31 cellular contexts compared by ENCODE assay signal in the genomic region with DNA sequence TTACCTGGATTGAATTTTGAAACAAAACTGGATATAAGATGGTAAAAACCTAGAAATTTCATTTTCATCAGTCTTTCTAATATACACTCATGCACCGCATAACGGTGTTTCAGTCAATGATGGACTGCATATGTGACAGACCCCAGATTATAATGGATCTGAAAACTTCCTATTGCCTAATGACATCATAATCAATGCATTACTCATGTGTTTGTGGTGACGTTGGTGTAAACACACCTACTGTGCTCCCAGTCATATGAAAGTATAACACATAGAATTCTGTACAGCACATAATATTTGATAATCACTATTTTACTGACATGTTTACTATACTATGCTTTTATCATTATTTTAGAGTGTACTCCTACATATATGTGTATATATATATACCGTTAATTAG.
A peak's percentile ranks its signal among the peaks of the same experiment; 100 is the strongest.
DNase-seq lines count a peak whose midpoint lies in the region; ATAC-seq, FAIRE-seq and TF ChIP-seq lines count a peak whose summit lies in the region.
"Had no signal": no experiment of that assay in that cellular context is flagged by ENCODE, and none has a peak within 500 bp of the region (broad histone marks: within the 10 kb centered on the region; RNA-seq: fewer than 3 reads in every experiment).

No MANE protein-coding gene starts in this region.

- H3K4me3 ChIP-seq in HepG2 (replicated peaks in 1 of 3; ENCODE audit: insufficient read depth in 1 of 3, low read depth in 2 of 3, low read length in 3 of 3) (no peak overlapping the region), right lobe of liver (no peak overlapping the region)
- H3K4me3 ChIP-seq: A549; BLaER1; BLaER1 treated with 17β-estradiol and CSF1 and Interleukin-3, amounts not matched to agents 10 nM and 100 nM had no signal

- H3K27ac ChIP-seq in HepG2 (ENCODE audit: extremely low read length, insufficient read depth, low read length) (no peak overlapping the region), right lobe of liver (no peak overlapping the region)
- H3K27ac ChIP-seq: 22Rv1; A549; BLaER1; BLaER1 treated with 17β-estradiol and CSF1 and Interleukin-3, amounts not matched to agents 10 nM and 100 nM; C4-2B had no signal

- no peak overlapping the region for H3K9ac ChIP-seq in HepG2 (ENCODE audit: insufficient read depth, low read depth, low read length)
- H3K9ac ChIP-seq: BLaER1; BLaER1 treated with 17β-estradiol and CSF1 and Interleukin-3, amounts not matched to agents 10 nM and 100 nM had no signal

- DNase-seq in HepG2 (ENCODE audit: low spot score) = no peak
- DNase-seq in right lobe of liver = no peak
- DNase-seq in ELR (ENCODE audit: low read depth) = peak; percentile 1
- DNase-seq in SKM-1 (lab: John Stamatoyannopoulos, UW; ENCODE audit: unreplicated experiment) = no peak
- DNase-seq: 8988T; ACHN; AML-193; BE2C; C1 segment of cervical spinal cord; Caco-2; Calu3; CD4-positive, alpha-beta memory T cell; CD4-positive, alpha-beta T cell; CD4-positive, CD25-positive, alpha-beta regulatory T cell; CD8-positive, alpha-beta memory T cell; CD8-positive, alpha-beta T cell; COR-L47; DMS 273 treated with DMSO at 0.1 percent for 48 hours; DMS153; DMS53; DMS79; DMS79 treated with DMSO at 0.1 percent for 48 hours; DND-41; EL had no signal

- intact Hi-C loops in HepG2 (cut with micrococcal nuclease; ENCODE audit: unreplicated experiment) (no loop called here), right lobe of liver (cut with DNase I) (no loop called here)

- H3K36me3 ChIP-seq in HepG2 (replicated peaks in 1 of 2; ENCODE audit: control insufficient read depth in 1 of 2, insufficient read depth in 2 of 2, low read length in 2 of 2) (no peaks in the 10 kb centered on the region), right lobe of liver (no peaks in the 10 kb centered on the region)
- H3K36me3 ChIP-seq: BE2C; BLaER1; BLaER1 treated with 17β-estradiol and CSF1 and Interleukin-3, amounts not matched to agents 10 nM and 100 nM had no signal

- H3K27me3 ChIP-seq in HepG2 (ENCODE audit: control insufficient read depth in 1 of 2, insufficient read depth in 2 of 2, low read length in 2 of 2) (no peaks in the 10 kb centered on the region), right lobe of liver (no peaks in the 10 kb centered on the region)
- H3K27me3 ChIP-seq: BE2C; BLaER1; BLaER1 treated with 17β-estradiol and CSF1 and Interleukin-3, amounts not matched to agents 10 nM and 100 nM had no signal

- no peak overlapping the region for H2AFZ ChIP-seq in HepG2 (ENCODE audit: low read length)

- H3K9me3 ChIP-seq in HepG2 (ENCODE audit: low read length) (no peaks in the 10 kb centered on the region), right lobe of liver (no peaks in the 10 kb centered on the region)
- H3K9me3 ChIP-seq: A549; BE2C; BLaER1 treated with 17β-estradiol and CSF1 and Interleukin-3, amounts not matched to agents 10 nM and 100 nM; Caco-2 had no signal

- CTCF ChIA-PET in HepG2 (lab: Yijun Ruan, JAX; ENCODE audit: low intra/inter-chr PET ratio, low total read pairs) = no interaction called here

- no peaks in the 10 kb centered on the region for H3K79me2 ChIP-seq in HepG2 (ENCODE audit: insufficient read depth, low read length)

- TF ChIP-seq POLR2A in HepG2 (IDR thresholded peaks at IDR 0.05; ENCODE audit: insufficient read depth in 1 of 2, low read depth in 2 of 2, low read length in 2 of 2) (no peak), right lobe of liver (IDR thresholded peaks at IDR 0.05) (no peak)

- H4K20me1 ChIP-seq in HepG2 (ENCODE audit: insufficient read depth, low read length) = no peaks in the 10 kb centered on the region
- H4K20me1 ChIP-seq: BLaER1; BLaER1 treated with 17β-estradiol and CSF1 and Interleukin-3, amounts not matched to agents 10 nM and 100 nM had no signal

- H3K4me1 ChIP-seq in HepG2 (ENCODE audit: insufficient read depth, low read length) (no peaks in the 10 kb centered on the region), right lobe of liver (no peaks in the 10 kb centered on the region)
- H3K4me1 ChIP-seq: A549; BE2C; BLaER1; BLaER1 treated with 17β-estradiol and CSF1 and Interleukin-3, amounts not matched to agents 10 nM and 100 nM; Caco-2 had no signal

- TF ChIP-seq EP300 in HepG2 (IDR thresholded peaks at IDR 0.05; ENCODE audit: low read depth in 2 of 2, low read length in 2 of 2) (no peak), HepG2 (CRISPR knock-in tag; IDR thresholded peaks at IDR 0.05; ENCODE audit: borderline replicate concordance) (no peak)

- ATAC-seq in HepG2 (no peak), right lobe of liver (no peak)
- ATAC-seq: A549; CD8-positive, alpha-beta T cell had no signal

- no TSS peak for BruUV-seq in HepG2 (replicated peaks; lab: Mats Ljungman, UMichigan)

- in situ Hi-C loops in HepG2 (cut with HindIII; ENCODE audit: extremely low pct_ligation_motif_present, low pct_unique_long_range_greater_than_20kb) = no loop called here

- no peak for TF ChIP-seq RAD21 in HepG2 (CRISPR knock-in tag; IDR thresholded peaks at IDR 0.05)

- POLR2A ChIA-PET in HepG2 (lab: Yijun Ruan, JAX) = no interaction called here

- TF ChIP-seq CTCF in HepG2 (CRISPR knock-in tag; IDR thresholded peaks at IDR 0.05) = no peak
- no peak for TF ChIP-seq CTCF in right lobe of liver (IDR thresholded peaks at IDR 0.05)

- WGBS in HepG2 (ENCODE audit: low lambda C conversion rate) = 9% methylated on average over 4 of the region's 4 CpGs
- 88% methylated on average over 4 of the region's 4 CpGs for WGBS in right lobe of liver (ENCODE audit: insufficient coverage, low coverage, low lambda C conversion rate, missing lambda C conversion rate)

- no peak for FAIRE-seq in HepG2 (lab: Jason Lieb, UNC)
- FAIRE-seq: A204.1, A549, D721Med had no signal

- H3K4me2 ChIP-seq in HepG2 (ENCODE audit: low read depth, low read length) = no peak overlapping the region
- H3K4me2 ChIP-seq: A549; BLaER1; BLaER1 treated with 17β-estradiol and CSF1 and Interleukin-3, amounts not matched to agents 10 nM and 100 nM had no signal

TF ChIP-seq in HepG2, 621 proteins besides CTCF, POLR2A, EP300 and RAD21:
- TF ChIP-seq ATF7 (IDR thresholded peaks at IDR 0.05) = peak; percentile 76
- TF ChIP-seq ATF7 (CRISPR knock-in tag; IDR thresholded peaks at IDR 0.05) = no peak
- TF ChIP-seq CREB1 (IDR thresholded peaks at IDR 0.05) = peak; percentile 60
- no peak for TF ChIP-seq CREB1 (CRISPR knock-in tag; IDR thresholded peaks at IDR 0.05)
- no peak for TF ChIP-seq NR2F6 (IDR thresholded peaks at IDR 0.05)
- TF ChIP-seq NR2F6 (CRISPR knock-in tag; IDR thresholded peaks at IDR 0.05) = no peak
